1 cellular context compared by ENCODE assay signal in genomic region chr12:10941916-10942607, GRCh38.
A peak's percentile ranks its signal among the peaks of the same experiment; 100 is the strongest.
TF ChIP-seq lines count a peak whose summit lies in the region.

No MANE protein-coding gene starts in this region.

TF ChIP-seq in H1, 55 proteins besides CTCF, POLR2A, EP300 and RAD21:
- TF ChIP-seq MAFK (IDR thresholded peaks at IDR 0.05; ENCODE audit: low read depth, low read length): peak; percentile 72; the same call in 1 of the 2 replicates
- TF ChIP-seq BACH1 (IDR thresholded peaks at IDR 0.05; ENCODE audit: low read length): peak; percentile 80
- TF ChIP-seq CHD2 (IDR thresholded peaks at IDR 0.05; ENCODE audit: low read length): no peak
- TF ChIP-seq EZH2 (IDR thresholded peaks at IDR 0.05; ENCODE audit: low read depth, low read length, severe bottlenecking): no peak
- no peak for TF ChIP-seq CBX8 (IDR thresholded peaks at IDR 0.05; ENCODE audit: borderline replicate concordance, low read depth, low read length)
- no peak for TF ChIP-seq GABPA (IDR thresholded peaks at IDR 0.05; ENCODE audit: borderline replicate concordance, insufficient read depth, low read length)
- TF ChIP-seq BRCA1 (IDR thresholded peaks at IDR 0.05; ENCODE audit: low read depth, low read length): no peak
- 0 out of 2 replicates have a peak, but pooled peaks have one; percentile 19 for TF ChIP-seq MAX (IDR thresholded peaks at IDR 0.05)
- TF ChIP-seq FOSL1 (IDR thresholded peaks at IDR 0.05; ENCODE audit: insufficient read depth, low read depth, low read length): no peak
